In genomic region chr1:176745945-176746344, GRCh38 we compare ENCODE assay signal across 12 cellular contexts.
DNase-seq lines count a peak whose midpoint lies in the region; ATAC-seq and TF ChIP-seq lines count a peak whose summit lies in the region.
"Had no signal": no experiment of that assay in that cellular context is flagged by ENCODE, and none has a peak within 500 bp of the region (broad histone marks: within the 10 kb centered on the region; RNA-seq: fewer than 3 reads in every experiment).

No MANE protein-coding gene starts in this region.

- H3K9ac ChIP-seq in GM23248 = no peak overlapping the region

- H3K27me3 ChIP-seq in BE2C = no peaks in the 10 kb centered on the region
- H3K27me3 ChIP-seq in GM23248 (replicated peaks; ENCODE audit: insufficient read depth) = no peaks in the 10 kb centered on the region
- no peaks in the 10 kb centered on the region for H3K27me3 ChIP-seq in CD8-positive, alpha-beta T cell (ENCODE audit: insufficient read depth, low read length)
- H3K27me3 ChIP-seq: uterus had no signal

- CTCF ChIA-PET in activated CD8-positive, alpha-beta T cell treated with anti-CD3 and anti-CD28 coated beads for 36 hours (lab: Charles Lee) = no interaction called here
- CTCF ChIA-PET in CD8-positive, alpha-beta T cell (lab: Charles Lee) = no interaction called here

- no peaks in the 10 kb centered on the region for H3K79me2 ChIP-seq in GM23248 (ENCODE audit: insufficient read depth)

- H3K9me3 Mint-ChIP-seq in activated CD8-positive, alpha-beta T cell treated with anti-CD3 and anti-CD28 coated beads for 36 hours = peaks cover 9% of the 10 kb centered on the region
- peaks cover 10% of the 10 kb centered on the region for H3K9me3 Mint-ChIP-seq in CD8-positive, alpha-beta T cell
- H3K9me3 Mint-ChIP-seq: activated naive CD4-positive, alpha-beta T cell treated with anti-CD3 and anti-CD28 coated beads, Interleukin-2, amount 10 ng/mL, durations not matched to agents 7 days and 5 days had no signal

- no peaks in the 10 kb centered on the region for H3K4me1 Mint-ChIP-seq in activated CD8-positive, alpha-beta T cell treated with anti-CD3 and anti-CD28 coated beads for 36 hours (ENCODE audit: low read depth)
- H3K4me1 Mint-ChIP-seq in CD8-positive, alpha-beta T cell (ENCODE audit: low read depth) = no peaks in the 10 kb centered on the region
- H3K4me1 Mint-ChIP-seq: activated naive CD4-positive, alpha-beta T cell treated with anti-CD3 and anti-CD28 coated beads, Interleukin-2, amount 10 ng/mL, durations not matched to agents 7 days and 5 days had no signal

- no peak for DNase-seq in BE2C
- DNase-seq in GM23248 = peak; percentile 20
- DNase-seq in OCI-M1 (lab: John Stamatoyannopoulos, UW) = peak; percentile 56
- peak; percentile 34 for DNase-seq in iPS-NIHi7 (ENCODE audit: extremely low spot score)
- no peak for DNase-seq in activated CD8-positive, alpha-beta T cell treated with anti-CD3 and anti-CD28 coated beads for 36 hours
- no peak for DNase-seq in CD8-positive, alpha-beta T cell
- DNase-seq: activated CD4-positive, alpha-beta memory T cell treated with anti-CD3 and anti-CD28 coated beads for 36 hours; activated naive CD4-positive, alpha-beta T cell treated with anti-CD3 and anti-CD28 coated beads, Interleukin-2, amount 10 ng/mL, durations not matched to agents 7 days and 5 days; NCI-H2029 treated with DMSO at 0.1 percent for 48 hours; uterus had no signal

- no peaks in the 10 kb centered on the region for H3F3A ChIP-seq in GM23248 (ENCODE audit: insufficient read depth)

- no peaks in the 10 kb centered on the region for H3K9me2 ChIP-seq in GM23248 (ENCODE audit: insufficient read depth)

- ATAC-seq in activated CD8-positive, alpha-beta T cell treated with anti-CD3 and anti-CD28 coated beads for 36 hours = no peak
- ATAC-seq in CD8-positive, alpha-beta T cell = no peak
- ATAC-seq in GM19328 (IDR thresholded peaks at IDR 0.05; ENCODE audit: unreplicated experiment) (no peak), GM21381 (IDR thresholded peaks at IDR 0.05; ENCODE audit: unreplicated experiment) (no peak)

- no peak overlapping the region for H3K4me2 ChIP-seq in GM23248 (ENCODE audit: unreplicated experiment)

- no peak overlapping the region for H3K27ac ChIP-seq in GM23248
- no peak overlapping the region for H3K27ac ChIP-seq in CD8-positive, alpha-beta T cell (ENCODE audit: low read depth, low read length)
- H3K27ac ChIP-seq: uterus had no signal

- H3K27ac Mint-ChIP-seq in activated CD8-positive, alpha-beta T cell treated with anti-CD3 and anti-CD28 coated beads for 36 hours = no peak overlapping the region
- no peak overlapping the region for H3K27ac Mint-ChIP-seq in CD8-positive, alpha-beta T cell
- H3K27ac Mint-ChIP-seq: activated CD4-positive, alpha-beta memory T cell treated with anti-CD3 and anti-CD28 coated beads for 36 hours; activated naive CD4-positive, alpha-beta T cell treated with anti-CD3 and anti-CD28 coated beads, Interleukin-2, amount 10 ng/mL, durations not matched to agents 7 days and 5 days had no signal

- no peaks in the 10 kb centered on the region for H3K4me1 ChIP-seq in BE2C
- no peaks in the 10 kb centered on the region for H3K4me1 ChIP-seq in GM23248 (ENCODE audit: insufficient read depth)
- no peaks in the 10 kb centered on the region for H3K4me1 ChIP-seq in CD8-positive, alpha-beta T cell (ENCODE audit: insufficient read depth, low read length)
- H3K4me1 ChIP-seq: uterus had no signal

- POLR2A ChIA-PET in activated CD8-positive, alpha-beta T cell treated with anti-CD3 and anti-CD28 coated beads for 36 hours (lab: Charles Lee) = no interaction called here
- POLR2A ChIA-PET in CD8-positive, alpha-beta T cell (lab: Charles Lee) = no interaction called here

- peak; percentile 48 for TF ChIP-seq CTCF in BE2C (IDR thresholded peaks at IDR 0.05; ENCODE audit: low read depth, low read length)
- no peak for TF ChIP-seq CTCF in activated CD8-positive, alpha-beta T cell treated with anti-CD3 and anti-CD28 coated beads for 36 hours (IDR thresholded peaks at IDR 0.05)
- no peak for TF ChIP-seq CTCF in CD8-positive, alpha-beta T cell (IDR thresholded peaks at IDR 0.05)

- H3K27me3 Mint-ChIP-seq in activated CD8-positive, alpha-beta T cell treated with anti-CD3 and anti-CD28 coated beads for 36 hours = peaks cover 2% of the 10 kb centered on the region
- H3K27me3 Mint-ChIP-seq in CD8-positive, alpha-beta T cell (ENCODE audit: low read depth) = no peaks in the 10 kb centered on the region
- H3K27me3 Mint-ChIP-seq: activated naive CD4-positive, alpha-beta T cell treated with anti-CD3 and anti-CD28 coated beads, Interleukin-2, amount 10 ng/mL, durations not matched to agents 7 days and 5 days had no signal

- H3K4me3 Mint-ChIP-seq in activated CD8-positive, alpha-beta T cell treated with anti-CD3 and anti-CD28 coated beads for 36 hours = no peak overlapping the region
- no peak overlapping the region for H3K4me3 Mint-ChIP-seq in CD8-positive, alpha-beta T cell
- H3K4me3 Mint-ChIP-seq: activated CD4-positive, alpha-beta memory T cell treated with anti-CD3 and anti-CD28 coated beads for 36 hours; activated naive CD4-positive, alpha-beta T cell treated with anti-CD3 and anti-CD28 coated beads, Interleukin-2, amount 10 ng/mL, durations not matched to agents 7 days and 5 days had no signal

- H3K4me3 ChIP-seq in BE2C (ENCODE audit: low read depth, low read length) (no peak overlapping the region), GM23248 (no peak overlapping the region)
- H3K4me3 ChIP-seq in CD8-positive, alpha-beta T cell (ENCODE audit: low read depth, low read length) = no peak overlapping the region
- H3K4me3 ChIP-seq: uterus had no signal

- intact Hi-C loops in activated CD8-positive, alpha-beta T cell treated with anti-CD3 and anti-CD28 coated beads for 36 hours (cut with micrococcal nuclease) = no loop called here
- intact Hi-C loops in CD8-positive, alpha-beta T cell (cut with DNase I, micrococcal nuclease) = no loop called here

- no peaks in the 10 kb centered on the region for H4K20me1 ChIP-seq in GM23248 (ENCODE audit: insufficient read depth)

- in situ Hi-C loops in GM23248 (cut with MboI) = no loop called here

- H3K9me3 ChIP-seq in BE2C = no peaks in the 10 kb centered on the region
- no peaks in the 10 kb centered on the region for H3K9me3 ChIP-seq in GM23248 (ENCODE audit: low read depth)
- H3K9me3 ChIP-seq in CD8-positive, alpha-beta T cell (ENCODE audit: low read length) = no peaks in the 10 kb centered on the region
- H3K9me3 ChIP-seq: uterus had no signal

- H3K36me3 ChIP-seq in BE2C = no peaks in the 10 kb centered on the region
- H3K36me3 ChIP-seq in GM23248 (ENCODE audit: low read depth) = no peaks in the 10 kb centered on the region
- H3K36me3 ChIP-seq in CD8-positive, alpha-beta T cell (ENCODE audit: insufficient read depth, low read length) = no peaks in the 10 kb centered on the region
- H3K36me3 ChIP-seq: uterus had no signal

- WGBS in GM23248 (ENCODE audit: low coverage in 1 of 2, low lambda C conversion rate in 2 of 2, missing lambda C conversion rate in 2 of 2), 2 experiments = 64 to 88% methylated on average over 1 of the region's 1 CpG

- no peaks in the 10 kb centered on the region for H3K36me3 Mint-ChIP-seq in activated CD8-positive, alpha-beta T cell treated with anti-CD3 and anti-CD28 coated beads for 36 hours (ENCODE audit: low read depth)
- H3K36me3 Mint-ChIP-seq in CD8-positive, alpha-beta T cell = no peaks in the 10 kb centered on the region
- H3K36me3 Mint-ChIP-seq: activated CD4-positive, alpha-beta memory T cell treated with anti-CD3 and anti-CD28 coated beads for 36 hours; activated naive CD4-positive, alpha-beta T cell treated with anti-CD3 and anti-CD28 coated beads, Interleukin-2, amount 10 ng/mL, durations not matched to agents 7 days and 5 days had no signal

- no peak overlapping the region for H2AFZ ChIP-seq in GM23248

Comparison
In these comparisons a context has a peak if more than half of its experiments do, and no peak if none do; other contexts are left out.
1. DNase-seq: peak in GM23248 (single experiment), OCI-M1 (single experiment) and iPS-NIHi7 (single experiment); none in BE2C (single experiment), activated CD8-positive, alpha-beta T cell treated with anti-CD3 and anti-CD28 coated beads for 36 hours (single experiment) and CD8-positive, alpha-beta T cell (0 of 7).